Comparison of ENCODE assay signal across 10 cellular contexts in the genomic region with DNA sequence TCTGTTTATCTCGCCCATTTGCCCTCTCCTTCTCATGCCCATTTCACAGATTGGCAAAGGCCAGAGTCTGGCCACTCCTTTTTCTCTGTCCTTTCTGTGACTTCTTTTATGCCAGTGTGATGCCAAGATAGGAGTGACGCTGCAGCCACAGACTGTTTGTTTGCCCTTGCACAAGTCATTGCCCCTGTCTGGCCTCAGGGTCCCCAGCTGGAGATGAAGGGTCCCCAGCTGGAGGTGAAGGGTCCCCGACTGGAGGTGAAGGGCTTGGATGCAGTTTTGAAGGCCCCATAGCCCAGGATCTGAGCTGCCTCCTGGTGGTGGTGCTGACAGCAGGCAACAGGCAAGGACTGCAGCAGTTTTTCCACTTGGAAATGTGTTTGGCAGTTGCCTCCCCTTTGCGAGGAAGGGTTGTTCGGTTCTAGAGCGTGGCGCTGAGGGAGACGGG. TPM values are rescaled to one million over a fixed set of nuclear protein-coding genes. Genes with fewer than 3 reads are reported as not detected.
DNase-seq lines count a peak whose midpoint lies in the region; ATAC-seq, FAIRE-seq and TF ChIP-seq lines count a peak whose summit lies in the region.
"Had no signal": no experiment of that assay in that cellular context is flagged by ENCODE, and none has a peak within 500 bp of the region (broad histone marks: within the 10 kb centered on the region; RNA-seq: fewer than 3 reads in every experiment).

No MANE protein-coding gene starts in this region.

- H3K27me3 Mint-ChIP-seq in stimulated activated memory B cell treated with anti-CD40 and anti-IgM and Interleukin-4, amounts not matched to agents 10 μg/mL and 1 μg/mL and 100 μg/mL, for 72 hours = no peaks in the 10 kb centered on the region
- H3K27me3 Mint-ChIP-seq: central memory CD8-positive, alpha-beta T cell had no signal

- H3K27ac ChIP-seq in foreskin keratinocyte (no peak overlapping the region), prostate gland (no peak overlapping the region)

- H3K9me3 Mint-ChIP-seq in stimulated activated memory B cell treated with anti-CD40 and anti-IgM and Interleukin-4, amounts not matched to agents 10 μg/mL and 1 μg/mL and 100 μg/mL, for 72 hours = no peaks in the 10 kb centered on the region
- H3K9me3 Mint-ChIP-seq: central memory CD8-positive, alpha-beta T cell had no signal

- in situ Hi-C loops in SK-MEL-5 (cut with HindIII; ENCODE audit: low pct_unique_long_range_greater_than_20kb, low sequenced_read_pairs) = no loop called here

- H3K4me1 Mint-ChIP-seq in stimulated activated memory B cell treated with anti-CD40 and anti-IgM and Interleukin-4, amounts not matched to agents 10 μg/mL and 1 μg/mL and 100 μg/mL, for 72 hours = no peaks in the 10 kb centered on the region
- H3K4me1 Mint-ChIP-seq: central memory CD8-positive, alpha-beta T cell had no signal

- H3K4me1 ChIP-seq in foreskin keratinocyte = peaks cover 4% of the 10 kb centered on the region
- no peaks in the 10 kb centered on the region for H3K4me1 ChIP-seq in prostate gland (replicated peaks)

- WGBS in prostate gland = 52% methylated on average over 8 of the region's 8 CpGs

- H3K9me3 ChIP-seq in prostate gland = no peaks in the 10 kb centered on the region

- FAIRE-seq in RCC 7860 (lab: Jason Lieb, UNC) = no peak

- H3K4me3 Mint-ChIP-seq in stimulated activated memory B cell treated with anti-CD40 and anti-IgM and Interleukin-4, amounts not matched to agents 10 μg/mL and 1 μg/mL and 100 μg/mL, for 72 hours = no peak overlapping the region
- H3K4me3 Mint-ChIP-seq: central memory CD8-positive, alpha-beta T cell had no signal

- no peak for ATAC-seq in foreskin keratinocyte
- no peak for ATAC-seq in stimulated activated memory B cell treated with anti-CD40 and anti-IgM and Interleukin-4, amounts not matched to agents 10 μg/mL and 1 μg/mL and 100 μg/mL, for 72 hours
- no peak for ATAC-seq in GM18517 (IDR thresholded peaks at IDR 0.05; ENCODE audit: unreplicated experiment)

- DNase-seq in GM10266 (ENCODE audit: extremely low spot score) (no peak), SK-MEL-5 (ENCODE audit: low read depth, low spot score) (peak; percentile 32), foreskin keratinocyte (no peak), prostate gland (ENCODE audit: low spot score) (no peak), RCC 7860 (ENCODE audit: low spot score) (no peak)
- no peak for DNase-seq in activated T-cell treated with anti-CD3 and anti-CD28 coated beads, Interleukin-2, amount 50 U/mL, for 1 hour

- intact Hi-C loops in prostate gland (cut with DNase I) = loop anchor here (2.0 kb wide), 1 partner anchor 57 kb away; no protein-coding TSS in a partner anchor

- H3K36me3 Mint-ChIP-seq in stimulated activated memory B cell treated with anti-CD40 and anti-IgM and Interleukin-4, amounts not matched to agents 10 μg/mL and 1 μg/mL and 100 μg/mL, for 72 hours = no peaks in the 10 kb centered on the region

- H3K4me3 ChIP-seq in prostate gland = no peak overlapping the region

- peaks cover 18% of the 10 kb centered on the region for H3K27me3 ChIP-seq in foreskin keratinocyte
- H3K27me3 ChIP-seq in prostate gland (replicated peaks; ENCODE audit: insufficient read depth) = no peaks in the 10 kb centered on the region

- H3K27ac Mint-ChIP-seq in stimulated activated memory B cell treated with anti-CD40 and anti-IgM and Interleukin-4, amounts not matched to agents 10 μg/mL and 1 μg/mL and 100 μg/mL, for 72 hours = no peak overlapping the region

- TF ChIP-seq CTCF in GM10266 (IDR thresholded peaks at IDR 0.05; ENCODE audit: control insufficient read depth, insufficient read depth, low read depth, missing control alignments) = peak; percentile 3
- peak; percentile 55 for TF ChIP-seq CTCF in foreskin keratinocyte (conservative IDR thresholded peaks at IDR 0.05)
- peak in 3 of 4 experiments; percentile 34 to 72 (median 50) for TF ChIP-seq CTCF in prostate gland (IDR thresholded peaks at IDR 0.05)

- TF ChIP-seq POLR2A in prostate gland (IDR thresholded peaks at IDR 0.05) = no peak

- no peaks in the 10 kb centered on the region for H3K36me3 ChIP-seq in prostate gland

RNA-seq across cellular contexts. Expression of a gene that starts 50.8 kb away (rescaled TPM):
- 1.2 and 2.1 TPM in 2 replicates for total RNA-seq in SK-MEL-5 (2014; rRNA removed; shearing (Covaris generic))
- polyA plus RNA-seq in SK-MEL-5 (2015; cell fraction: cytosol; rRNA removed) = 3.0 and 5.4 TPM in 2 replicates
- 2.1 and 5.8 TPM in 2 replicates for polyA plus RNA-seq in SK-MEL-5 (2015; cell fraction: nucleus; rRNA removed)
- 0.71 and 0.74 TPM in 2 replicates for total RNA-seq in foreskin keratinocyte
- 0.45 and 0.96 TPM in 2 replicates for polyA plus RNA-seq in foreskin keratinocyte
- 10 to 100 TPM in 1 of 2 donors, 1 to 10 TPM in 1; 4.6 to 12.7 TPM for total RNA-seq in prostate gland

RNA-seq across cellular contexts. Expression of a gene that starts 55.9 kb away (rescaled TPM):
- 0.82 and 0.90 TPM in 2 replicates for total RNA-seq in SK-MEL-5 (2014; rRNA removed; shearing (Covaris generic))
- polyA plus RNA-seq in SK-MEL-5 (2015; cell fraction: cytosol; rRNA removed) = 2.4 and 3.7 TPM in 2 replicates
- polyA plus RNA-seq in SK-MEL-5 (2015; cell fraction: nucleus; rRNA removed) = 2.3 and 3.9 TPM in 2 replicates
- total RNA-seq in foreskin keratinocyte = 0.67 and 0.75 TPM in 2 replicates
- 0.28 and 0.30 TPM in 2 replicates for polyA plus RNA-seq in foreskin keratinocyte
- 10 to 100 TPM; 12.8 to 58.4 TPM for total RNA-seq in prostate gland
- total RNA-seq: OCI-LY7 had no signal

Comparison
In these comparisons a context has a peak if more than half of its experiments do, and no peak if none do; other contexts are left out.
1. CTCF ChIP-seq: peak in every context shown above with its lines; median percentile 55 in foreskin keratinocyte; 50 in prostate gland; 3 in GM10266.